2 cellular contexts compared by ENCODE assay signal in genomic region chr5:179475211-179475840, GRCh38.
TF ChIP-seq lines count a peak whose summit lies in the region.

No MANE protein-coding gene starts in this region.

TF ChIP-seq in IMR-90, 13 proteins besides CTCF, POLR2A, EP300 and RAD21:
- no peak for TF ChIP-seq USF2 (IDR thresholded peaks at IDR 0.05; ENCODE audit: low read depth, low read length)
- TF ChIP-seq NFE2L2 (IDR thresholded peaks at IDR 0.05; ENCODE audit: low read depth, low read length): no peak
- TF ChIP-seq MAFK (IDR thresholded peaks at IDR 0.05; ENCODE audit: low read depth, low read length): no peak
- TF ChIP-seq MXI1 (IDR thresholded peaks at IDR 0.05; ENCODE audit: borderline replicate concordance, low read depth, low read length): no peak
- no peak for TF ChIP-seq RFX5 (IDR thresholded peaks at IDR 0.05; ENCODE audit: low read depth, low read length)
- no peak for TF ChIP-seq ELK1 (IDR thresholded peaks at IDR 0.05; ENCODE audit: borderline replicate concordance, low read depth, low read length)
- no peak for TF ChIP-seq CEBPB (IDR thresholded peaks at IDR 0.05; ENCODE audit: low read depth, low read length)

TF ChIP-seq in H1, 55 proteins besides CTCF, POLR2A, EP300 and RAD21:
- TF ChIP-seq USF2 (IDR thresholded peaks at IDR 0.05; ENCODE audit: low read length): no peak
- no peak for TF ChIP-seq SP1 (IDR thresholded peaks at IDR 0.05; ENCODE audit: low read depth, low read length)
- no peak for TF ChIP-seq ATF3 (IDR thresholded peaks at IDR 0.05; ENCODE audit: insufficient read depth, low read depth, low read length)
- no peak for TF ChIP-seq FOSL1 (IDR thresholded peaks at IDR 0.05; ENCODE audit: insufficient read depth, low read depth, low read length)
- TF ChIP-seq SRF (IDR thresholded peaks at IDR 0.05; ENCODE audit: low read depth, low read length): no peak
- no peak for TF ChIP-seq TAF1 (IDR thresholded peaks at IDR 0.05; ENCODE audit: low read depth, low read length)
- TF ChIP-seq EGR1 (IDR thresholded peaks at IDR 0.05; ENCODE audit: borderline replicate concordance, low read depth, low read length): no peak
